Comparison of ENCODE assay signal across 14 cellular contexts in genomic region chr4:142565771-142566170, GRCh38.
DNase-seq lines count a peak whose midpoint lies in the region; ATAC-seq, FAIRE-seq and TF ChIP-seq lines count a peak whose summit lies in the region.
"Had no signal": no experiment of that assay in that cellular context is flagged by ENCODE, and none has a peak within 500 bp of the region (broad histone marks: within the 10 kb centered on the region; RNA-seq: fewer than 3 reads in every experiment).

No MANE protein-coding gene starts in this region.

- WGBS in right lobe of liver (ENCODE audit: insufficient coverage, low coverage, low lambda C conversion rate, missing lambda C conversion rate) = 59% methylated on average over 7 of the region's 7 CpGs

- FAIRE-seq in A204.1 (lab: Jason Lieb, UNC) = peak; percentile 95

- no peaks in the 10 kb centered on the region for H3K27me3 ChIP-seq in foreskin keratinocyte
- H3K27me3 ChIP-seq in right lobe of liver = no peaks in the 10 kb centered on the region
- H3K27me3 ChIP-seq: ovary had no signal

- H3K4me3 Mint-ChIP-seq in activated CD4-positive, alpha-beta memory T cell treated with anti-CD3 and anti-CD28 coated beads for 36 hours = peak overlapping the region; percentile 79
- H3K4me3 Mint-ChIP-seq: B cell had no signal

- intact Hi-C loops in activated CD4-positive, alpha-beta memory T cell treated with anti-CD3 and anti-CD28 coated beads for 36 hours (cut with micrococcal nuclease) = loop anchor here (1.0 to 10.0 kb wide), 14 partner anchors 9 to 947 kb away; partner anchors contain the start of genes IL15, INPP4B, SMARCA5 and USP38
- intact Hi-C loops in right lobe of liver (cut with DNase I) = no loop called here

- H3K27ac ChIP-seq in foreskin keratinocyte (peak overlapping the region; percentile 73), caudate nucleus (ENCODE audit: low read depth, low read length) (no peak overlapping the region), right lobe of liver (no peak overlapping the region)
- H3K27ac ChIP-seq: ovary had no signal

- peak overlapping the region; percentile 94 for H3K27ac Mint-ChIP-seq in activated CD4-positive, alpha-beta memory T cell treated with anti-CD3 and anti-CD28 coated beads for 36 hours
- H3K27ac Mint-ChIP-seq: B cell had no signal

- peak; percentile 31 for ATAC-seq in GM18858 (IDR thresholded peaks at IDR 0.05; ENCODE audit: unreplicated experiment)
- peak; percentile 74 for ATAC-seq in foreskin keratinocyte
- ATAC-seq in right lobe of liver = no peak

- TF ChIP-seq POLR2A in right lobe of liver (IDR thresholded peaks at IDR 0.05) = no peak

- H3K36me3 ChIP-seq in right lobe of liver = no peaks in the 10 kb centered on the region
- H3K36me3 ChIP-seq: ovary had no signal

- H3K36me3 Mint-ChIP-seq in activated CD4-positive, alpha-beta memory T cell treated with anti-CD3 and anti-CD28 coated beads for 36 hours = peaks cover 44% of the 10 kb centered on the region

- H3K9me3 Mint-ChIP-seq in activated CD4-positive, alpha-beta memory T cell treated with anti-CD3 and anti-CD28 coated beads for 36 hours = no peaks in the 10 kb centered on the region

- H3K4me3 ChIP-seq in right lobe of liver = no peak overlapping the region
- H3K4me3 ChIP-seq: ovary had no signal

- peaks cover 48% of the 10 kb centered on the region for H3K4me1 Mint-ChIP-seq in activated CD4-positive, alpha-beta memory T cell treated with anti-CD3 and anti-CD28 coated beads for 36 hours (ENCODE audit: low read depth)
- H3K4me1 Mint-ChIP-seq: B cell had no signal

- H3K9me3 ChIP-seq in right lobe of liver = no peaks in the 10 kb centered on the region
- H3K9me3 ChIP-seq: ovary had no signal

- no peak for TF ChIP-seq CTCF in foreskin keratinocyte (conservative IDR thresholded peaks at IDR 0.05)
- TF ChIP-seq CTCF in right lobe of liver (IDR thresholded peaks at IDR 0.05) = no peak

- CTCF ChIA-PET in activated CD4-positive, alpha-beta memory T cell treated with anti-CD3 and anti-CD28 coated beads for 36 hours (lab: Charles Lee) = interaction anchor here (2.2 to 2.6 kb wide), 2 partner anchors 158 to 213 kb away, joined by 13 to 17 read pairs; no protein-coding TSS in a partner anchor

- POLR2A ChIA-PET in activated CD4-positive, alpha-beta memory T cell treated with anti-CD3 and anti-CD28 coated beads for 36 hours (lab: Charles Lee) = interaction anchor here (0.6 to 6.0 kb wide), 6 partner anchors 149 to 218 kb away, joined by 3 to 116 read pairs (median 11); no protein-coding TSS in a partner anchor

- DNase-seq in activated CD4-positive, alpha-beta memory T cell treated with anti-CD3 and anti-CD28 coated beads for 36 hours = no peak
- peak; percentile 45 to 71 for DNase-seq in foreskin keratinocyte
- DNase-seq in caudate nucleus (lab: John Stamatoyannopoulos, UW) = no peak
- DNase-seq in occipital lobe (lab: John Stamatoyannopoulos, UW) = no peak
- DNase-seq in NCI-H1417 treated with DMSO at 0.1 percent for 48 hours (lab: John Stamatoyannopoulos, UW) = no peak
- no peak for DNase-seq in right lobe of liver
- DNase-seq: activated CD8-positive, alpha-beta memory T cell treated with anti-CD3 and anti-CD28 coated beads for 24 hours; islet precursor cell; NCI-H526 treated with DMSO at 0.1 percent for 48 hours; ovary; stimulated activated CD4-positive, alpha-beta T cell treated with anti-CD3 and anti-CD28 coated beads, Interleukin-1b, Interleukin-23, amount 100 ng/mL, for 48 hours had no signal

- H3K27me3 Mint-ChIP-seq in activated CD4-positive, alpha-beta memory T cell treated with anti-CD3 and anti-CD28 coated beads for 36 hours = no peaks in the 10 kb centered on the region
- H3K27me3 Mint-ChIP-seq: B cell had no signal

- H3K4me1 ChIP-seq in foreskin keratinocyte (peaks cover 31% of the 10 kb centered on the region), right lobe of liver (no peaks in the 10 kb centered on the region)

Comparison
In these comparisons a context has a peak if more than half of its experiments do, and no peak if none do; other contexts are left out.
1. ATAC-seq: peak in GM18858 (single experiment) and foreskin keratinocyte (single experiment); none in right lobe of liver (0 of 4).
2. DNase-seq: peak in foreskin keratinocyte (2 of 2); none in activated CD4-positive, alpha-beta memory T cell treated with anti-CD3 and anti-CD28 coated beads for 36 hours (single experiment), caudate nucleus (0 of 61), occipital lobe (single experiment), NCI-H1417 treated with DMSO at 0.1 percent for 48 hours (single experiment) and right lobe of liver (0 of 3).